1 cellular context compared by ENCODE assay signal in the genomic region with DNA sequence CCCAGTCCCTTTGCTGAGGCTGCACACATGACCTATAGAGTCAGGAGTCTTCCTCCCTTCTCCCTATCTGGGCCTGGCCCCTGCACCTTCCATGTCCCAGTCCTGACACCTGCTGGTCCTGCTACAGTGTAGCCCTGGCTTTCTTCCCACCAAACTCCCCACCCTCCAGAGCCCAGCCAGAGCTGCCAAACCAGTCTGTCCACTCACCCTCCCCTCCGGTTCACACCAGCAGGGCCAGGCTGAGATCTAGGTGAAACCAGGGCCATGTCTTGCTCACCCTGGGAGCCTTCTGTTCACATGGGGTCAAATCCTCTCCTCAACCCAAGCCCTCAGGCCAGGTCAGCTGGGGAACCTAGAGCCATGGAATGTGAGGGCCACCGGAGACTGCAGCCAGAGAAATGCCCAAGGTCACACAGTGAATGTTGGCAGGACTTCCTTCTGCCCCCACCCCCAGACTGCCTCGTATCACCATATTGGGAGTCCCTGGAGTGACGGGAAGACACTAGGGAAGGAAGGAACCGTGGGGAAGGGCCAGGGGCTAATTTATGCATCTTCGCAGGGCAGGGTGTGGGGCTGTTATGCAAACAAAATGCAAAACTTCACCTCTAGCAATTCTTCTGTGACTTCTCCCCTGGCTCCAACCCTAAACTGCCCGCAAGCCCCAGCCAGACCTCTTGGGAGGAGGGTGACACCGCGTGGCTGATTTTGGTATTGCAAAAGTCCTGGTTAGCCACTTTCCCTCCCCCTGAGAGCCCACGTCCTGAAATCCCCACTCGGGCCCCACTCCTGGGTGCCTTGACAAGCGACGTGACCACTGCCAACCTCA.
TF ChIP-seq lines count a peak whose summit lies in the region.

No MANE protein-coding gene starts in this region.

TF ChIP-seq in HepG2, 621 proteins besides CTCF, POLR2A, EP300 and RAD21 (continued from another document and continues in another):
- TF ChIP-seq, protein P1, sequence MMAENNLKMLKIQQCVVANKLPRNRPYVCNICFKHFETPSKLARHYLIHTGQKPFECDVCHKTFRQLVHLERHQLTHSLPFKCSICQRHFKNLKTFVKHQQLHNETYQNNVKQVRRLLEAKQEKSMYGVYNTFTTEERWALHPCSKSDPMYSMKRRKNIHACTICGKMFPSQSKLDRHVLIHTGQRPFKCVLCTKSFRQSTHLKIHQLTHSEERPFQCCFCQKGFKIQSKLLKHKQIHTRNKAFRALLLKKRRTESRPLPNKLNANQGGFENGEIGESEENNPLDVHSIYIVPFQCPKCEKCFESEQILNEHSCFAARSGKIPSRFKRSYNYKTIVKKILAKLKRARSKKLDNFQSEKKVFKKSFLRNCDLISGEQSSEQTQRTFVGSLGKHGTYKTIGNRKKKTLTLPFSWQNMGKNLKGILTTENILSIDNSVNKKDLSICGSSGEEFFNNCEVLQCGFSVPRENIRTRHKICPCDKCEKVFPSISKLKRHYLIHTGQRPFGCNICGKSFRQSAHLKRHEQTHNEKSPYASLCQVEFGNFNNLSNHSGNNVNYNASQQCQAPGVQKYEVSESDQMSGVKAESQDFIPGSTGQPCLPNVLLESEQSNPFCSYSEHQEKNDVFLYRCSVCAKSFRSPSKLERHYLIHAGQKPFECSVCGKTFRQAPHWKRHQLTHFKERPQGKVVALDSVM (CRISPR knock-in tag; IDR thresholded peaks at IDR 0.05): no peak
- peak; percentile 14; the same call in 1 of the 2 replicates for TF ChIP-seq MIER3 (CRISPR knock-in tag; IDR thresholded peaks at IDR 0.05; ENCODE audit: borderline replicate concordance)
- TF ChIP-seq HDAC2 (CRISPR knock-in tag; IDR thresholded peaks at IDR 0.05): no peak
- TF ChIP-seq THAP9 (CRISPR knock-in tag; IDR thresholded peaks at IDR 0.05; ENCODE audit: borderline replicate concordance): peak; percentile 66; the same call in 1 of the 2 replicates
- TF ChIP-seq RELA (CRISPR knock-in tag; IDR thresholded peaks at IDR 0.05): no peak
- no peak for TF ChIP-seq SRY (CRISPR knock-in tag; IDR thresholded peaks at IDR 0.05)
- peak; percentile 88; the same call in 1 of the 2 replicates for TF ChIP-seq ZNF501 (CRISPR knock-in tag; IDR thresholded peaks at IDR 0.05)
- TF ChIP-seq ZNF513 (CRISPR knock-in tag; conservative IDR thresholded peaks at IDR 0.05): no peak
- TF ChIP-seq STAG1 (CRISPR knock-in tag; IDR thresholded peaks at IDR 0.05): peak; percentile 96
- TF ChIP-seq SETDB1 (CRISPR knock-in tag; IDR thresholded peaks at IDR 0.05; ENCODE audit: borderline replicate concordance): no peak
- TF ChIP-seq ZNF10 (CRISPR knock-in tag; IDR thresholded peaks at IDR 0.05; ENCODE audit: borderline replicate concordance, low read depth): no peak
- peak; percentile 21; the same call in 1 of the 2 replicates for TF ChIP-seq ZFX (CRISPR knock-in tag; IDR thresholded peaks at IDR 0.05; ENCODE audit: low read depth)
- TF ChIP-seq ZNF550 (CRISPR knock-in tag; IDR thresholded peaks at IDR 0.05; ENCODE audit: borderline replicate concordance): no peak
- TF ChIP-seq PAX8 (CRISPR knock-in tag; IDR thresholded peaks at IDR 0.05; ENCODE audit: borderline replicate concordance): no peak
- TF ChIP-seq ZBTB37 (CRISPR knock-in tag; IDR thresholded peaks at IDR 0.05): no peak
- TF ChIP-seq, protein P2, sequence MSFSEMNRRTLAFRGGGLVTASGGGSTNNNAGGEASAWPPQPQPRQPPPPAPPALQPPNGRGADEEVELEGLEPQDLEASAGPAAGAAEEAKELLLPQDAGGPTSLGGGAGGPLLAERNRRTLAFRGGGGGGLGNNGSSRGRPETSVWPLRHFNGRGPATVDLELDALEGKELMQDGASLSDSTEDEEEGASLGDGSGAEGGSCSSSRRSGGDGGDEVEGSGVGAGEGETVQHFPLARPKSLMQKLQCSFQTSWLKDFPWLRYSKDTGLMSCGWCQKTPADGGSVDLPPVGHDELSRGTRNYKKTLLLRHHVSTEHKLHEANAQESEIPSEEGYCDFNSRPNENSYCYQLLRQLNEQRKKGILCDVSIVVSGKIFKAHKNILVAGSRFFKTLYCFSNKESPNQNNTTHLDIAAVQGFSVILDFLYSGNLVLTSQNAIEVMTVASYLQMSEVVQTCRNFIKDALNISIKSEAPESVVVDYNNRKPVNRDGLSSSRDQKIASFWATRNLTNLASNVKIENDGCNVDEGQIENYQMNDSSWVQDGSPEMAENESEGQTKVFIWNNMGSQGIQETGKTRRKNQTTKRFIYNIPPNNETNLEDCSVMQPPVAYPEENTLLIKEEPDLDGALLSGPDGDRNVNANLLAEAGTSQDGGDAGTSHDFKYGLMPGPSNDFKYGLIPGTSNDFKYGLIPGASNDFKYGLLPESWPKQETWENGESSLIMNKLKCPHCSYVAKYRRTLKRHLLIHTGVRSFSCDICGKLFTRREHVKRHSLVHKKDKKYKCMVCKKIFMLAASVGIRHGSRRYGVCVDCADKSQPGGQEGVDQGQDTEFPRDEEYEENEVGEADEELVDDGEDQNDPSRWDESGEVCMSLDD (CRISPR knock-in tag; IDR thresholded peaks at IDR 0.05; ENCODE audit: borderline replicate concordance): no peak
- TF ChIP-seq ZBTB46 (CRISPR knock-in tag; IDR thresholded peaks at IDR 0.05; ENCODE audit: borderline replicate concordance): no peak
- TF ChIP-seq ZNF724P (CRISPR knock-in tag; IDR thresholded peaks at IDR 0.05; ENCODE audit: borderline replicate concordance): peak; percentile 22; the same call in 1 of the 2 replicates
- TF ChIP-seq, protein P3, sequence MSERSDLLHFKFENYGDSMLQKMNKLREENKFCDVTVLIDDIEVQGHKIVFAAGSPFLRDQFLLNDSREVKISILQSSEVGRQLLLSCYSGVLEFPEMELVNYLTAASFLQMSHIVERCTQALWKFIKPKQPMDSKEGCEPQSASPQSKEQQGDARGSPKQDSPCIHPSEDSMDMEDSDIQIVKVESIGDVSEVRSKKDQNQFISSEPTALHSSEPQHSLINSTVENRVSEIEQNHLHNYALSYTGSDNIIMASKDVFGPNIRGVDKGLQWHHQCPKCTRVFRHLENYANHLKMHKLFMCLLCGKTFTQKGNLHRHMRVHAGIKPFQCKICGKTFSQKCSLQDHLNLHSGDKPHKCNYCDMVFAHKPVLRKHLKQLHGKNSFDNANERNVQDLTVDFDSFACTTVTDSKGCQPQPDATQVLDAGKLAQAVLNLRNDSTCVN (CRISPR knock-in tag; IDR thresholded peaks at IDR 0.05; ENCODE audit: borderline replicate concordance): 0 out of 2 replicates have a peak, but pooled peaks have one; percentile 54
- peak; percentile 51; the same call in 1 of the 2 replicates for TF ChIP-seq SMAD3 (CRISPR knock-in tag; IDR thresholded peaks at IDR 0.05)
- TF ChIP-seq, protein P4, sequence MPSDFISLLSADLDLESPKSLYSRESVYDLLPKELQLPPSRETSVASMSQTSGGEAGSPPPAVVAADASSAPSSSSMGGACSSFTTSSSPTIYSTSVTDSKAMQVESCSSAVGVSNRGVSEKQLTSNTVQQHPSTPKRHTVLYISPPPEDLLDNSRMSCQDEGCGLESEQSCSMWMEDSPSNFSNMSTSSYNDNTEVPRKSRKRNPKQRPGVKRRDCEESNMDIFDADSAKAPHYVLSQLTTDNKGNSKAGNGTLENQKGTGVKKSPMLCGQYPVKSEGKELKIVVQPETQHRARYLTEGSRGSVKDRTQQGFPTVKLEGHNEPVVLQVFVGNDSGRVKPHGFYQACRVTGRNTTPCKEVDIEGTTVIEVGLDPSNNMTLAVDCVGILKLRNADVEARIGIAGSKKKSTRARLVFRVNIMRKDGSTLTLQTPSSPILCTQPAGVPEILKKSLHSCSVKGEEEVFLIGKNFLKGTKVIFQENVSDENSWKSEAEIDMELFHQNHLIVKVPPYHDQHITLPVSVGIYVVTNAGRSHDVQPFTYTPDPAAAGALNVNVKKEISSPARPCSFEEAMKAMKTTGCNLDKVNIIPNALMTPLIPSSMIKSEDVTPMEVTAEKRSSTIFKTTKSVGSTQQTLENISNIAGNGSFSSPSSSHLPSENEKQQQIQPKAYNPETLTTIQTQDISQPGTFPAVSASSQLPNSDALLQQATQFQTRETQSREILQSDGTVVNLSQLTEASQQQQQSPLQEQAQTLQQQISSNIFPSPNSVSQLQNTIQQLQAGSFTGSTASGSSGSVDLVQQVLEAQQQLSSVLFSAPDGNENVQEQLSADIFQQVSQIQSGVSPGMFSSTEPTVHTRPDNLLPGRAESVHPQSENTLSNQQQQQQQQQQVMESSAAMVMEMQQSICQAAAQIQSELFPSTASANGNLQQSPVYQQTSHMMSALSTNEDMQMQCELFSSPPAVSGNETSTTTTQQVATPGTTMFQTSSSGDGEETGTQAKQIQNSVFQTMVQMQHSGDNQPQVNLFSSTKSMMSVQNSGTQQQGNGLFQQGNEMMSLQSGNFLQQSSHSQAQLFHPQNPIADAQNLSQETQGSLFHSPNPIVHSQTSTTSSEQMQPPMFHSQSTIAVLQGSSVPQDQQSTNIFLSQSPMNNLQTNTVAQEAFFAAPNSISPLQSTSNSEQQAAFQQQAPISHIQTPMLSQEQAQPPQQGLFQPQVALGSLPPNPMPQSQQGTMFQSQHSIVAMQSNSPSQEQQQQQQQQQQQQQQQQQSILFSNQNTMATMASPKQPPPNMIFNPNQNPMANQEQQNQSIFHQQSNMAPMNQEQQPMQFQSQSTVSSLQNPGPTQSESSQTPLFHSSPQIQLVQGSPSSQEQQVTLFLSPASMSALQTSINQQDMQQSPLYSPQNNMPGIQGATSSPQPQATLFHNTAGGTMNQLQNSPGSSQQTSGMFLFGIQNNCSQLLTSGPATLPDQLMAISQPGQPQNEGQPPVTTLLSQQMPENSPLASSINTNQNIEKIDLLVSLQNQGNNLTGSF (CRISPR knock-in tag; IDR thresholded peaks at IDR 0.05): peak; percentile 42; the same call in 1 of the 2 replicates
- peak; percentile 49 for TF ChIP-seq ZNF883 (CRISPR knock-in tag; IDR thresholded peaks at IDR 0.05; ENCODE audit: not compliant biosample characterization)
- TF ChIP-seq, protein P5, sequence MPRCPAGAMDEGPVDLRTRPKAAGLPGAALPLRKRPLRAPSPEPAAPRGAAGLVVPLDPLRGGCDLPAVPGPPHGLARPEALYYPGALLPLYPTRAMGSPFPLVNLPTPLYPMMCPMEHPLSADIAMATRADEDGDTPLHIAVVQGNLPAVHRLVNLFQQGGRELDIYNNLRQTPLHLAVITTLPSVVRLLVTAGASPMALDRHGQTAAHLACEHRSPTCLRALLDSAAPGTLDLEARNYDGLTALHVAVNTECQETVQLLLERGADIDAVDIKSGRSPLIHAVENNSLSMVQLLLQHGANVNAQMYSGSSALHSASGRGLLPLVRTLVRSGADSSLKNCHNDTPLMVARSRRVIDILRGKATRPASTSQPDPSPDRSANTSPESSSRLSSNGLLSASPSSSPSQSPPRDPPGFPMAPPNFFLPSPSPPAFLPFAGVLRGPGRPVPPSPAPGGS (CRISPR knock-in tag; IDR thresholded peaks at IDR 0.05): peak; percentile 52; the same call in 1 of the 2 replicates
- no peak for TF ChIP-seq HOXA9 (CRISPR knock-in tag; IDR thresholded peaks at IDR 0.05; ENCODE audit: borderline replicate concordance)
- no peak for TF ChIP-seq GLI4 (CRISPR knock-in tag; IDR thresholded peaks at IDR 0.05; ENCODE audit: borderline replicate concordance)
